18 cellular contexts compared by ENCODE assay signal in genomic region chr17:14150604-14151003, GRCh38.
"Had no signal": no experiment of that assay in that cellular context is flagged by ENCODE, and none has a peak within 500 bp of the region (broad histone marks: within the 10 kb centered on the region; RNA-seq: fewer than 3 reads in every experiment).

No MANE protein-coding gene starts in this region.

- H3K4me3 ChIP-seq: adrenal gland, breast epithelium, prostate gland, stomach, testis had no signal

- DNase-seq: activated CD4-positive, alpha-beta T cell treated with anti-CD3 and anti-CD28 coated beads for 1 hour; activated CD4-positive, alpha-beta T cell treated with anti-CD3 and anti-CD28 coated beads, Interleukin-2, amount 50 U/mL, for 4 hours; activated gamma-delta T cell treated with Interleukin-2 at 50 U/mL for 16 hours; adrenal gland; cortex of kidney; erythroblast; foreskin melanocyte; hypothalamus; islet precursor cell; midbrain; right cardiac atrium; stimulated activated CD4-positive, alpha-beta T cell treated with anti-CD3 and anti-CD28 coated beads, Interleukin-4, amount 100 ng/mL, for 24 hours; stomach; testis; WERI-Rb-1 had no signal

- H3K27me3 ChIP-seq: adrenal gland, breast epithelium, stomach, testis had no signal

- H3K36me3 ChIP-seq: adrenal gland, breast epithelium, prostate gland, stomach, WERI-Rb-1 had no signal

- ATAC-seq: right cardiac atrium; stimulated activated effector memory CD8-positive, alpha-beta T cell treated with anti-CD3 and anti-CD28 coated beads, Interleukin-12 subunit alpha, Interleukin-12 subunit beta, amount 100 ng/mL, for 72 hours had no signal

- H3K27ac ChIP-seq: adrenal gland, breast epithelium, prostate gland, stomach, testis, WERI-Rb-1 had no signal

- H3K9me3 ChIP-seq: adrenal gland, breast epithelium, prostate gland, stomach, testis had no signal

- H3K4me1 ChIP-seq: adrenal gland, breast epithelium, prostate gland, testis had no signal
